1 cellular context compared by ENCODE assay signal in the genomic region with DNA sequence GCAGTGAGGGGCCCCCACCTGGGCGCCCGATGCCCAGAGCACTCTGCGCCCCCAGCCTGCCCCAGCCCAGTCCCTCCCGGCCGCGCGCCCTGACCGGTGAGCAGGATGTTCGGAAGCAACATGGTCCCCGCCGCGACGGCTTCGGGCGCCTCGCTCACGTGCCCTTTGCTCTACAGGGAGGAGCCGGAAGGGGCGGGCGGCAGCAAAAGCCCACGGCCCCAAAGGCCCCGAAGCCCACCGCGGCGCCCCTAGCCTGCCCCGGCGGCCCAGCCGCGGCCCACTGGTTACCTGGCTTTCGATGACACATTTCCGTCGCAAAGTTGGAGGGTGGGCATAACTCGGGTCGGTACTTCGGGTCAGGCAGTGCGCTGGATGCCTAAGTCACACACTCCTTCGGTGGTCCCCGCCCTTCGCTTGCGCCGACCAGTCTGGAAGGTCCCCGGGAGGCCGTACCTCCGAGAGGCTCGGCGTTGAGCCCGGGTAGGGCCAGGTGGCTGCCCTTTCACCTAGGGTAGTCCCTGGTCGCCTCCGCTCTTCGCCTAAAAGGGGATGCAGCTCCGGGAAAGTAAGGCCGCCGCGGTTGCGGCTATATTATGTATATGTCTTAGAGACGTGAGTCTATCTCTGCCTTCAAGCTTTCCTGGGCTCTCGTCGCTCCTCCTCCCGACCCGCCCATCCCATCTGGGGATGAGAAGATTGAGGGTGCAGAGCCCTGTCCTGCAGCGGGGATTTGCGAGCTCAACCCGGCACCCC.
A peak's percentile ranks its signal among the peaks of the same experiment; 100 is the strongest.
TF ChIP-seq lines count a peak whose summit lies in the region.

A gene (minus strand): TSS at position 152 of the 753 bp plus-strand sequence. CDS start 30 bp downstream, at position 122.
A gene with protein sequence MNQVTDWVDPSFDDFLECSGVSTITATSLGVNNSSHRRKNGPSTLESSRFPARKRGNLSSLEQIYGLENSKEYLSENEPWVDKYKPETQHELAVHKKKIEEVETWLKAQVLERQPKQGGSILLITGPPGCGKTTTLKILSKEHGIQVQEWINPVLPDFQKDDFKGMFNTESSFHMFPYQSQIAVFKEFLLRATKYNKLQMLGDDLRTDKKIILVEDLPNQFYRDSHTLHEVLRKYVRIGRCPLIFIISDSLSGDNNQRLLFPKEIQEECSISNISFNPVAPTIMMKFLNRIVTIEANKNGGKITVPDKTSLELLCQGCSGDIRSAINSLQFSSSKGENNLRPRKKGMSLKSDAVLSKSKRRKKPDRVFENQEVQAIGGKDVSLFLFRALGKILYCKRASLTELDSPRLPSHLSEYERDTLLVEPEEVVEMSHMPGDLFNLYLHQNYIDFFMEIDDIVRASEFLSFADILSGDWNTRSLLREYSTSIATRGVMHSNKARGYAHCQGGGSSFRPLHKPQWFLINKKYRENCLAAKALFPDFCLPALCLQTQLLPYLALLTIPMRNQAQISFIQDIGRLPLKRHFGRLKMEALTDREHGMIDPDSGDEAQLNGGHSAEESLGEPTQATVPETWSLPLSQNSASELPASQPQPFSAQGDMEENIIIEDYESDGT (plus strand): TSS at position 450 of the 753 bp plus-strand sequence. CDS start 2,391 bp downstream, outside the sequence.
A gene with protein sequence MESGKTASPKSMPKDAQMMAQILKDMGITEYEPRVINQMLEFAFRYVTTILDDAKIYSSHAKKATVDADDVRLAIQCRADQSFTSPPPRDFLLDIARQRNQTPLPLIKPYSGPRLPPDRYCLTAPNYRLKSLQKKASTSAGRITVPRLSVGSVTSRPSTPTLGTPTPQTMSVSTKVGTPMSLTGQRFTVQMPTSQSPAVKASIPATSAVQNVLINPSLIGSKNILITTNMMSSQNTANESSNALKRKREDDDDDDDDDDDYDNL (minus strand): TSS at position 152 of the 753 bp plus-strand sequence. CDS start 3,783 bp downstream, outside the sequence.

TF ChIP-seq in K562, 482 proteins besides CTCF, POLR2A, EP300 and RAD21 (continued from another document and continues in another):
- peak; percentile 85 for TF ChIP-seq PRPF4 (IDR thresholded peaks at IDR 0.05; ENCODE audit: insufficient read depth, low read depth, low read length, poor library complexity, severe bottlenecking)
- TF ChIP-seq SREBF1 (IDR thresholded peaks at IDR 0.05; ENCODE audit: borderline replicate concordance, low read depth, low read length), result no peak
- TF ChIP-seq GTF2F1 (IDR thresholded peaks at IDR 0.05; ENCODE audit: low read depth, low read length), result peak; percentile 47; the same call in 1 of the 2 replicates
- TF ChIP-seq, protein P1, sequence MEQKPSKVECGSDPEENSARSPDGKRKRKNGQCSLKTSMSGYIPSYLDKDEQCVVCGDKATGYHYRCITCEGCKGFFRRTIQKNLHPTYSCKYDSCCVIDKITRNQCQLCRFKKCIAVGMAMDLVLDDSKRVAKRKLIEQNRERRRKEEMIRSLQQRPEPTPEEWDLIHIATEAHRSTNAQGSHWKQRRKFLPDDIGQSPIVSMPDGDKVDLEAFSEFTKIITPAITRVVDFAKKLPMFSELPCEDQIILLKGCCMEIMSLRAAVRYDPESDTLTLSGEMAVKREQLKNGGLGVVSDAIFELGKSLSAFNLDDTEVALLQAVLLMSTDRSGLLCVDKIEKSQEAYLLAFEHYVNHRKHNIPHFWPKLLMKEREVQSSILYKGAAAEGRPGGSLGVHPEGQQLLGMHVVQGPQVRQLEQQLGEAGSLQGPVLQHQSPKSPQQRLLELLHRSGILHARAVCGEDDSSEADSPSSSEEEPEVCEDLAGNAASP (IDR thresholded peaks at IDR 0.05), result no peak
- peak in 1 of 2 experiments; percentile 82; a peak in 2 of 4 replicates for TF ChIP-seq TEAD1 (CRISPR knock-in tag; IDR thresholded peaks at IDR 0.05)
- TF ChIP-seq GTF2E2 (tag; IDR thresholded peaks at IDR 0.05), result peak; percentile 84; the same call in 1 of the 2 replicates
- TF ChIP-seq, protein P2, sequence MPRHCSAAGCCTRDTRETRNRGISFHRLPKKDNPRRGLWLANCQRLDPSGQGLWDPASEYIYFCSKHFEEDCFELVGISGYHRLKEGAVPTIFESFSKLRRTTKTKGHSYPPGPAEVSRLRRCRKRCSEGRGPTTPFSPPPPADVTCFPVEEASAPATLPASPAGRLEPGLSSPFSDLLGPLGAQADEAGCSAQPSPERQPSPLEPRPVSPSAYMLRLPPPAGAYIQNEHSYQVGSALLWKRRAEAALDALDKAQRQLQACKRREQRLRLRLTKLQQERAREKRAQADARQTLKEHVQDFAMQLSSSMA (CRISPR knock-in tag; IDR thresholded peaks at IDR 0.05), result no peak
- TF ChIP-seq ELF4 (CRISPR knock-in tag; IDR thresholded peaks at IDR 0.05), result peak; percentile 55; the same call in 1 of the 2 replicates
- no peak for TF ChIP-seq HDAC8 (tag; IDR thresholded peaks at IDR 0.05)
- peak; percentile 32 to 85; a peak in 1 of 4 replicates for TF ChIP-seq SIN3A (IDR thresholded peaks at IDR 0.05; ENCODE audit: borderline replicate concordance in 2 of 2, control insufficient read depth in 1 of 2, low read depth in 2 of 2, low read length in 2 of 2)
- TF ChIP-seq, protein P3, sequence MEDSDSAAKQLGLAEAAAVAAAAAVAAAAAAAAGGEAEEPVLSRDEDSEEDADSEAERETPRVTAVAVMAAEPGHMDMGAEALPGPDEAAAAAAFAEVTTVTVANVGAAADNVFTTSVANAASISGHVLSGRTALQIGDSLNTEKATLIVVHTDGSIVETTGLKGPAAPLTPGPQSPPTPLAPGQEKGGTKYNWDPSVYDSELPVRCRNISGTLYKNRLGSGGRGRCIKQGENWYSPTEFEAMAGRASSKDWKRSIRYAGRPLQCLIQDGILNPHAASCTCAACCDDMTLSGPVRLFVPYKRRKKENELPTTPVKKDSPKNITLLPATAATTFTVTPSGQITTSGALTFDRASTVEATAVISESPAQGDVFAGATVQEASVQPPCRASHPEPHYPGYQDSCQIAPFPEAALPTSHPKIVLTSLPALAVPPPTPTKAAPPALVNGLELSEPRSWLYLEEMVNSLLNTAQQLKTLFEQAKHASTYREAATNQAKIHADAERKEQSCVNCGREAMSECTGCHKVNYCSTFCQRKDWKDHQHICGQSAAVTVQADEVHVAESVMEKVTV (CRISPR knock-in tag; IDR thresholded peaks at IDR 0.05), result no peak; the same call in 1 of the 2 replicates
- TF ChIP-seq HIVEP1 (CRISPR knock-in tag; IDR thresholded peaks at IDR 0.05), result no peak
- no peak for TF ChIP-seq ZFP1 (CRISPR knock-in tag; IDR thresholded peaks at IDR 0.05)
- TF ChIP-seq HMG20A (CRISPR knock-in tag; conservative IDR thresholded peaks at IDR 0.05), result no peak
- TF ChIP-seq ZNF217 (CRISPR knock-in tag; IDR thresholded peaks at IDR 0.05), result no peak
- TF ChIP-seq TRIM28 (IDR thresholded peaks at IDR 0.05), result 0 out of 2 replicates have a peak, but pooled peaks have one; percentile 29
- TF ChIP-seq, protein P4, sequence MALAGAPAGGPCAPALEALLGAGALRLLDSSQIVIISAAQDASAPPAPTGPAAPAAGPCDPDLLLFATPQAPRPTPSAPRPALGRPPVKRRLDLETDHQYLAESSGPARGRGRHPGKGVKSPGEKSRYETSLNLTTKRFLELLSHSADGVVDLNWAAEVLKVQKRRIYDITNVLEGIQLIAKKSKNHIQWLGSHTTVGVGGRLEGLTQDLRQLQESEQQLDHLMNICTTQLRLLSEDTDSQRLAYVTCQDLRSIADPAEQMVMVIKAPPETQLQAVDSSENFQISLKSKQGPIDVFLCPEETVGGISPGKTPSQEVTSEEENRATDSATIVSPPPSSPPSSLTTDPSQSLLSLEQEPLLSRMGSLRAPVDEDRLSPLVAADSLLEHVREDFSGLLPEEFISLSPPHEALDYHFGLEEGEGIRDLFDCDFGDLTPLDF (CRISPR knock-in tag; IDR thresholded peaks at IDR 0.05), result 0 out of 2 replicates have a peak, but pooled peaks have one; percentile 41
- TF ChIP-seq, protein P5, sequence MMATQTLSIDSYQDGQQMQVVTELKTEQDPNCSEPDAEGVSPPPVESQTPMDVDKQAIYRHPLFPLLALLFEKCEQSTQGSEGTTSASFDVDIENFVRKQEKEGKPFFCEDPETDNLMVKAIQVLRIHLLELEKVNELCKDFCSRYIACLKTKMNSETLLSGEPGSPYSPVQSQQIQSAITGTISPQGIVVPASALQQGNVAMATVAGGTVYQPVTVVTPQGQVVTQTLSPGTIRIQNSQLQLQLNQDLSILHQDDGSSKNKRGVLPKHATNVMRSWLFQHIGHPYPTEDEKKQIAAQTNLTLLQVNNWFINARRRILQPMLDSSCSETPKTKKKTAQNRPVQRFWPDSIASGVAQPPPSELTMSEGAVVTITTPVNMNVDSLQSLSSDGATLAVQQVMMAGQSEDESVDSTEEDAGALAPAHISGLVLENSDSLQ (IDR thresholded peaks at IDR 0.05), result peak; percentile 24; the same call in 1 of the 2 replicates
- peak; percentile 94 for TF ChIP-seq RBM22 (IDR thresholded peaks at IDR 0.05; ENCODE audit: low read depth, low read length, poor library complexity, severe bottlenecking)
- no peak for TF ChIP-seq ATF1 (CRISPR knock-in tag; IDR thresholded peaks at IDR 0.05)
- TF ChIP-seq ATF1 (tag; IDR thresholded peaks at IDR 0.05), result peak; percentile 94
- TF ChIP-seq POLR2AphosphoS5 (IDR thresholded peaks at IDR 0.05; ENCODE audit: control insufficient read depth, insufficient read depth, low read depth, low read length), result peak; percentile 62
- no peak for TF ChIP-seq BCOR (IDR thresholded peaks at IDR 0.05)
- TF ChIP-seq ZNF165 (CRISPR knock-in tag; IDR thresholded peaks at IDR 0.05; ENCODE audit: borderline replicate concordance), result no peak
- no peak for TF ChIP-seq PHF21A (IDR thresholded peaks at IDR 0.05; ENCODE audit: borderline replicate concordance, low read depth)
- TF ChIP-seq ZNF124 (CRISPR knock-in tag; IDR thresholded peaks at IDR 0.05), result no peak
- no peak for TF ChIP-seq ASH1L (IDR thresholded peaks at IDR 0.05; ENCODE audit: borderline replicate concordance, low read depth, partially characterized antibody)
- TF ChIP-seq E2F3 (CRISPR knock-in tag; IDR thresholded peaks at IDR 0.05), result peak; percentile 85
- TF ChIP-seq ZKSCAN1 (IDR thresholded peaks at IDR 0.05; ENCODE audit: low read depth, low read length), result peak; percentile 62; the same call in 1 of the 2 replicates
- no peak for TF ChIP-seq HOXB6 (CRISPR knock-in tag; IDR thresholded peaks at IDR 0.05; ENCODE audit: borderline replicate concordance)
- peak; percentile 91 for TF ChIP-seq SP1 (CRISPR knock-in tag; IDR thresholded peaks at IDR 0.05)
- no peak for TF ChIP-seq SNRNP70 (optimal IDR thresholded peaks at IDR 0.05; ENCODE audit: low read depth, low read length)
- TF ChIP-seq PHF20 (IDR thresholded peaks at IDR 0.05; ENCODE audit: partially characterized antibody), result peak; percentile 87
- TF ChIP-seq, protein P6, sequence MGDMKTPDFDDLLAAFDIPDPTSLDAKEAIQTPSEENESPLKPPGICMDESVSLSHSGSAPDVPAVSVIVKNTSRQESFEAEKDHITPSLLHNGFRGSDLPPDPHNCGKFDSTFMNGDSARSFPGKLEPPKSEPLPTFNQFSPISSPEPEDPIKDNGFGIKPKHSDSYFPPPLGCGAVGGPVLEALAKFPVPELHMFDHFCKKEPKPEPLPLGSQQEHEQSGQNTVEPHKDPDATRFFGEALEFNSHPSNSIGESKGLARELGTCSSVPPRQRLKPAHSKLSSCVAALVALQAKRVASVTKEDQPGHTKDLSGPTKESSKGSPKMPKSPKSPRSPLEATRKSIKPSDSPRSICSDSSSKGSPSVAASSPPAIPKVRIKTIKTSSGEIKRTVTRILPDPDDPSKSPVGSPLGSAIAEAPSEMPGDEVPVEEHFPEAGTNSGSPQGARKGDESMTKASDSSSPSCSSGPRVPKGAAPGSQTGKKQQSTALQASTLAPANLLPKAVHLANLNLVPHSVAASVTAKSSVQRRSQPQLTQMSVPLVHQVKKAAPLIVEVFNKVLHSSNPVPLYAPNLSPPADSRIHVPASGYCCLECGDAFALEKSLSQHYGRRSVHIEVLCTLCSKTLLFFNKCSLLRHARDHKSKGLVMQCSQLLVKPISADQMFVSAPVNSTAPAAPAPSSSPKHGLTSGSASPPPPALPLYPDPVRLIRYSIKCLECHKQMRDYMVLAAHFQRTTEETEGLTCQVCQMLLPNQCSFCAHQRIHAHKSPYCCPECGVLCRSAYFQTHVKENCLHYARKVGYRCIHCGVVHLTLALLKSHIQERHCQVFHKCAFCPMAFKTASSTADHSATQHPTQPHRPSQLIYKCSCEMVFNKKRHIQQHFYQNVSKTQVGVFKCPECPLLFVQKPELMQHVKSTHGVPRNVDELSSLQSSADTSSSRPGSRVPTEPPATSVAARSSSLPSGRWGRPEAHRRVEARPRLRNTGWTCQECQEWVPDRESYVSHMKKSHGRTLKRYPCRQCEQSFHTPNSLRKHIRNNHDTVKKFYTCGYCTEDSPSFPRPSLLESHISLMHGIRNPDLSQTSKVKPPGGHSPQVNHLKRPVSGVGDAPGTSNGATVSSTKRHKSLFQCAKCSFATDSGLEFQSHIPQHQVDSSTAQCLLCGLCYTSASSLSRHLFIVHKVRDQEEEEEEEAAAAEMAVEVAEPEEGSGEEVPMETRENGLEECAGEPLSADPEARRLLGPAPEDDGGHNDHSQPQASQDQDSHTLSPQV (IDR thresholded peaks at IDR 0.05), result peak; percentile 68; the same call in 1 of the 2 replicates
- 0 out of 2 replicates have a peak, but pooled peaks have one; percentile 93 for TF ChIP-seq RBM14 (IDR thresholded peaks at IDR 0.05; ENCODE audit: borderline replicate concordance, insufficient read depth, low read depth, low read length)
- peak; percentile 47 for TF ChIP-seq TAF9B (IDR thresholded peaks at IDR 0.05; ENCODE audit: partially characterized antibody)
- TF ChIP-seq SMAD4 (CRISPR knock-in tag; conservative IDR thresholded peaks at IDR 0.05), result peak; percentile 84; the same call in 1 of the 2 replicates
- TF ChIP-seq MCM5 (IDR thresholded peaks at IDR 0.05; ENCODE audit: low read depth), result no peak
- peak; percentile 82 for TF ChIP-seq CTBP1 (IDR thresholded peaks at IDR 0.05; ENCODE audit: borderline replicate concordance)
